8 cellular contexts compared by ENCODE assay signal in the genomic region with DNA sequence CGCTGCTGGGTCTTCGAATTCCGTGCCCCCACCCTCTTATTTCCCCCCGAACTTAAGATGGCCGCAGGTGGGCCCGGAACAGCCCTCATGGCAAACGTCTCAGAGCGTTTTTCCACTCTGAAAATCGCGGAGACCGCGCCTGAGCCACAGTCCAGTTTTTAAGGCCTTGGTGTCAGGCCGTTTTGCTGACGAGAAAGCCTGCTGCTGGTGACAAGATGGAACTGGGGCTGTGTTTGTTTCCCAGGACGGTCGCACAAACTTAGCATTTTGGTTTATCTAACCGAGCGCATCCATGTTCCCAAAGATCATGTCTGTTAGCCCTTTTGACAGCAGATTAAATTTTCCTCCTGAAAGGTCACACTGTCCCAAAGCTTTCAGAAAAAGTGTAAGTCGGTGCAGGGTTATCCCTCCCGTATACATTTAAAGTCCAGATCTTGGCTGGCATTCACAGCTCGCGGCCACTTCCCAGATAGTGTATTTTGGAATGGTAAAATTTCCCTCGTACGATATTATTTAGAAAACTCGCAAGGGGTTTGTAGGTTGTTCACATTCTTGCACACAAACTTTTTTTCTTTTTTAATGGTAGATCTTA. TPM values are rescaled to one million over a fixed set of nuclear protein-coding genes. Genes with fewer than 3 reads are reported as not detected.
DNase-seq lines count a peak whose midpoint lies in the region; ATAC-seq, FAIRE-seq and TF ChIP-seq lines count a peak whose summit lies in the region.

No MANE protein-coding gene starts in this region.

- intact Hi-C loops in esophagus squamous epithelium (cut with DNase I): loop anchor here (10.0 kb wide), 1 partner anchor 220 kb away; the partner anchor contains the start of gene ERBIN

- peak overlapping the region; percentile 97 for H3K4me3 Mint-ChIP-seq in neural progenitor cell

- H3K79me2 ChIP-seq in SU-DHL-6 (ENCODE audit: insufficient read depth, low read length): peaks cover 54% of the 10 kb centered on the region
- H3K79me2 ChIP-seq in neural progenitor cell (ENCODE audit: low read depth): peaks cover 54% of the 10 kb centered on the region

- peaks cover 2% of the 10 kb centered on the region for H3K27me3 Mint-ChIP-seq in neural progenitor cell (ENCODE audit: insufficient read depth, low read depth)

- H4K20me1 ChIP-seq in SU-DHL-6 (ENCODE audit: low read depth, low read length) (peaks cover 7% of the 10 kb centered on the region; the same call in 1 of the 2 replicates), neural progenitor cell (ENCODE audit: low read depth) (peaks cover 6% of the 10 kb centered on the region)

- H3K27me3 ChIP-seq in HUES64 (ENCODE audit: insufficient read depth, low read length): no peaks in the 10 kb centered on the region
- no peaks in the 10 kb centered on the region for H3K27me3 ChIP-seq in SU-DHL-6 (ENCODE audit: low read length)
- no peaks in the 10 kb centered on the region for H3K27me3 ChIP-seq in esophagus squamous epithelium
- H3K27me3 ChIP-seq in neural progenitor cell: no peaks in the 10 kb centered on the region

- H3K9me3 ChIP-seq in HUES64 (ENCODE audit: insufficient read depth, low read depth, low read length) (no peaks in the 10 kb centered on the region), SU-DHL-6 (ENCODE audit: insufficient read depth, low read length) (no peaks in the 10 kb centered on the region), esophagus squamous epithelium (no peaks in the 10 kb centered on the region), neural progenitor cell (ENCODE audit: low read depth) (no peaks in the 10 kb centered on the region)

- WGBS in HUES64: under 1% methylated on average over 22 of the region's 25 CpGs
- 0% methylated on average over 12 to 25 of the region's 25 CpGs for WGBS in esophagus squamous epithelium, 2 donors

- FAIRE-seq in GM12892 (lab: Jason Lieb, UNC): peak; percentile 14

- H3K27ac ChIP-seq in HUES64 (ENCODE audit: low read depth, low read length) (peak overlapping the region; percentile 100), SU-DHL-6 (ENCODE audit: low read depth, low read length) (peak overlapping the region; percentile 81), esophagus squamous epithelium (peak overlapping the region; percentile 97 to 99 (median 99)), neural progenitor cell (peak overlapping the region; percentile 98)

- peak overlapping the region; percentile 100 for H3K27ac Mint-ChIP-seq in neural progenitor cell

- peak; percentile 26; the same call in 1 of the 2 replicates for TF ChIP-seq POLR2A in GM12892 (IDR thresholded peaks at IDR 0.05; ENCODE audit: low read depth, low read length)
- TF ChIP-seq POLR2A in esophagus squamous epithelium (IDR thresholded peaks at IDR 0.05): no peak

- TF ChIP-seq CTCF in SU-DHL-6 (IDR thresholded peaks at IDR 0.05; ENCODE audit: insufficient read depth, low read length, poor library complexity, severe bottlenecking) (no peak), esophagus squamous epithelium (IDR thresholded peaks at IDR 0.05) (peak in 1 of 6 experiments; percentile 3), neural progenitor cell (IDR thresholded peaks at IDR 0.05) (no peak)

- H3K9me2 ChIP-seq in SU-DHL-6 (replicated peaks; ENCODE audit: insufficient read depth, low read length): no peaks in the 10 kb centered on the region

- H3K4me3 ChIP-seq in HUES64 (ENCODE audit: low read length) (peak overlapping the region; percentile 94), SU-DHL-6 (ENCODE audit: insufficient read depth, low read length, poor library complexity, severe bottlenecking) (peak overlapping the region; percentile 68), esophagus squamous epithelium (peak overlapping the region; percentile 83 to 95 (median 92)), neural progenitor cell (peak overlapping the region; percentile 84)

- peaks cover 4% of the 10 kb centered on the region; the same call in 1 of the 2 replicates for H3F3A ChIP-seq in SU-DHL-6 (ENCODE audit: insufficient read depth)
- peaks cover 18% of the 10 kb centered on the region for H3F3A ChIP-seq in neural progenitor cell (ENCODE audit: low read depth)

- peaks cover 9% of the 10 kb centered on the region for H3K9me3 Mint-ChIP-seq in neural progenitor cell

- peaks cover 25% of the 10 kb centered on the region for H3K36me3 Mint-ChIP-seq in neural progenitor cell

- no peak for DNase-seq in GM12892 (ENCODE audit: insufficient read length)
- DNase-seq in esophagus squamous epithelium (lab: John Stamatoyannopoulos, UW): peak; percentile 42
- no peak for DNase-seq in neural progenitor cell (ENCODE audit: low spot score)
- DNase-seq in hippocampal formation (lab: John Stamatoyannopoulos, UW): no peak
- no peak for DNase-seq in islet precursor cell

- H3K9ac ChIP-seq in HUES64 (ENCODE audit: low read depth, low read length) (peak overlapping the region; percentile 98), SU-DHL-6 (ENCODE audit: low read length) (peak overlapping the region; percentile 89), neural progenitor cell (peak overlapping the region; percentile 88)

- H3K4me1 ChIP-seq in HUES64 (ENCODE audit: insufficient read depth, low read length) (peaks cover 13% of the 10 kb centered on the region; the same call in 1 of the 2 replicates), esophagus squamous epithelium (peaks cover 19 to 48% (median 21%) of the 10 kb centered on the region in 3 donors), neural progenitor cell (peaks cover 22% of the 10 kb centered on the region)

- H3K4me2 ChIP-seq in SU-DHL-6 (ENCODE audit: low read depth, low read length, poor library complexity, severe bottlenecking) (peak overlapping the region; percentile 99), neural progenitor cell (peak overlapping the region; percentile 93)

- H2AFZ ChIP-seq in SU-DHL-6 (ENCODE audit: low read depth, low read length, severe bottlenecking) (peak overlapping the region; percentile 98), neural progenitor cell (replicated peaks) (peak overlapping the region; percentile 54)

- H3K36me3 ChIP-seq in HUES64 (ENCODE audit: insufficient read depth, low read length) (peaks cover 6% of the 10 kb centered on the region; the same call in 1 of the 2 replicates), SU-DHL-6 (ENCODE audit: low read length) (no peaks in the 10 kb centered on the region), esophagus squamous epithelium (no peaks in the 10 kb centered on the region), neural progenitor cell (no peaks in the 10 kb centered on the region)

- ATAC-seq in GM21576 (IDR thresholded peaks at IDR 0.05; ENCODE audit: unreplicated experiment): peak; percentile 46

- H3K4me1 Mint-ChIP-seq in neural progenitor cell: peaks cover 13% of the 10 kb centered on the region

RNA-seq across cellular contexts. Expression of gene SREK1, which starts 0.8 kb away (rescaled TPM):
- 60.0 TPM for polyA plus RNA-seq in GM12892 (2012; ENCODE audit: missing spikeins)
- 32.3 TPM for polyA plus RNA-seq in HUES64 (2013, experiment 1 of 2)
- 31.6 TPM for polyA plus RNA-seq in HUES64 (2013, experiment 2 of 2)
- 10 to 100 TPM; 18.7 to 95.0 (median 54.4) TPM for total RNA-seq in esophagus squamous epithelium
- total RNA-seq in neural progenitor cell (ENCODE audit: low replicate concordance): 80.5 and 95.6 TPM in 2 replicates
